In the genomic region with DNA sequence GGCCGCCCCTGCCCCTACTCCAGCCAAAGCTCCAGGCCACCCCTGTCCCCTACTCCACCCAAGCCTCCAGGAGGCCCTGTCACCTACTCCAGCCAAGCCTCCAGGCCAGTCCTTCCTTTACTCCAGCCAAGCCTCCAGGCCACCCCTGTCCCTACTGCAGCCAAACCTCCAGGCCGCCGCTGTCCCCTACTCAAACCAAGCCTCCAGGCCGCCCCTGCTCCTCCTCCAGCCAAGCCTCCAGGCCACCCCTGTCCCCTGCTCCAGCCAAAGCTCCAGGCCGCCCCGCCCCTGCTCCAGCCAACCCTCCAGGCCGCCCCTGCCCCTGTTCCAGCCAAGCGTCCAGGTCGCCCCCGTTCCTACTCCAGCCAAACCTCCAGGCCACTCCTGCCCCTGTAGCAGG, we compare ENCODE assay signal across 1 cellular context.
TF ChIP-seq lines count a peak whose summit lies in the region.

No MANE protein-coding gene starts in this region.

TF ChIP-seq in A549, 52 proteins besides CTCF, POLR2A, EP300 and RAD21 (continued from another document):
- TF ChIP-seq, protein P1, sequence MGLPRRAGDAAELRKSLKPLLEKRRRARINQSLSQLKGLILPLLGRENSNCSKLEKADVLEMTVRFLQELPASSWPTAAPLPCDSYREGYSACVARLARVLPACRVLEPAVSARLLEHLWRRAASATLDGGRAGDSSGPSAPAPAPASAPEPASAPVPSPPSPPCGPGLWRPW (IDR thresholded peaks at IDR 0.05): no peak
- no peak for TF ChIP-seq HOXA7 (CRISPR knock-in tag; IDR thresholded peaks at IDR 0.05)
